ENCODE assay signal across 8 cellular contexts in genomic region chr20:35092524-35093244, GRCh38.
DNase-seq lines count a peak whose midpoint lies in the region; ATAC-seq lines count a peak whose summit lies in the region.

Gene TRPC4AP, minus strand, starts transcription at chr20:35092807. Its CDS starts 26 bp downstream, at chr20:35092781.

- peaks cover 18% of the 10 kb centered on the region for H3K4me1 ChIP-seq in effector memory CD4-positive, alpha-beta T cell (ENCODE audit: control insufficient read depth, insufficient read depth, low read length, poor library complexity, severe bottlenecking)

- H3K27me3 ChIP-seq in effector memory CD4-positive, alpha-beta T cell (replicated peaks; ENCODE audit: control insufficient read depth, insufficient read depth, low read length, poor library complexity, severe bottlenecking): no peaks in the 10 kb centered on the region

- H3K4me1 Mint-ChIP-seq in memory B cell: peaks cover 27% of the 10 kb centered on the region

- peak within 1 kb of the TSS; percentile 84 for H3K27ac Mint-ChIP-seq in memory B cell

- H3K9me3 ChIP-seq in effector memory CD4-positive, alpha-beta T cell (ENCODE audit: control insufficient read depth, low read length): no peaks in the 10 kb centered on the region

- DNase-seq in CMK (ENCODE audit: low read depth): peak; percentile 66
- DNase-seq in NCI-H82 treated with DMSO at 0.1 percent for 48 hours (lab: John Stamatoyannopoulos, UW; ENCODE audit: unreplicated experiment): peak; percentile 80
- peak; percentile 95 for DNase-seq in activated CD8-positive, alpha-beta memory T cell treated with anti-CD3 and anti-CD28 coated beads for 24 hours
- DNase-seq in effector memory CD4-positive, alpha-beta T cell: peak; percentile 73 to 81 (median 77)
- peak; percentile 89 to 91 for DNase-seq in memory B cell (ENCODE audit: low spot score in 2 of 2)
- peak; percentile 79 for DNase-seq in stimulated activated CD8-positive, alpha-beta memory T cell treated with anti-CD3 and anti-CD28 coated beads, Interleukin-12 subunit alpha, Interleukin-12 subunit beta, amount 100 ng/mL, for 4 hours (ENCODE audit: low read depth)

- H3K36me3 ChIP-seq in effector memory CD4-positive, alpha-beta T cell (ENCODE audit: control insufficient read depth, insufficient read depth, low read length): no peaks in the 10 kb centered on the region

- H3K27ac ChIP-seq in effector memory CD4-positive, alpha-beta T cell (ENCODE audit: insufficient read depth, low read length, poor library complexity, severe bottlenecking): peak within 1 kb of the TSS; percentile 82

- H3K36me3 Mint-ChIP-seq in memory B cell: peaks cover 2% of the 10 kb centered on the region

- no peaks in the 10 kb centered on the region for H3K9me3 Mint-ChIP-seq in memory B cell

- H3K27me3 Mint-ChIP-seq in memory B cell: no peaks in the 10 kb centered on the region

- H3K4me3 Mint-ChIP-seq in memory B cell: peak within 1 kb of the TSS; percentile 97

- H3K4me3 ChIP-seq in effector memory CD4-positive, alpha-beta T cell (ENCODE audit: insufficient read depth, low read depth, low read length, poor library complexity, severe bottlenecking): peak within 1 kb of the TSS; percentile 87

- peak; percentile 92 for ATAC-seq in GM19397 (IDR thresholded peaks at IDR 0.05; ENCODE audit: unreplicated experiment)
- ATAC-seq in HG03571 (IDR thresholded peaks at IDR 0.05; ENCODE audit: unreplicated experiment): peak; percentile 95
- peak; percentile 96 for ATAC-seq in memory B cell (ENCODE audit: low read depth)

Comparison
In these comparisons a context has a peak if more than half of its experiments do, and no peak if none do; other contexts are left out.
1. Peak in every context shown above with its lines: DNase-seq, ATAC-seq, H3K4me3 ChIP-seq and H3K27ac ChIP-seq.